In genomic region chr3:109445210-109445609, GRCh38 we compare ENCODE assay signal across 28 cellular contexts.
"Had no signal": no experiment of that assay in that cellular context is flagged by ENCODE, and none has a peak within 500 bp of the region (broad histone marks: within the 10 kb centered on the region; RNA-seq: fewer than 3 reads in every experiment).

No MANE protein-coding gene starts in this region.

- ATAC-seq: natural killer cell; pancreas; right cardiac atrium; sciatic nerve; stimulated activated naive B cell treated with anti-CD40 and anti-IgM and Interleukin-4, amounts not matched to agents 10 μg/mL and 1 μg/mL and 100 μg/mL, for 72 hours; stimulated activated naive CD8-positive, alpha-beta T cell treated with anti-CD3 and anti-CD28 coated beads, Interleukin-15, Interleukin-2, amounts not matched to agents 100 U/mL and 50 U/mL, for 24 hours had no signal

- H3K4me3 ChIP-seq: left ventricle myocardium inferior, lung, pancreas, prostate gland, skin epidermis, stomach, testis, thyroid gland, transverse colon, upper lobe of left lung, vagina had no signal

- H3K4me1 ChIP-seq: left ventricle myocardium inferior, pancreas, prostate gland, stomach, testis, thyroid gland, transverse colon, upper lobe of left lung, vagina had no signal

- H3K36me3 ChIP-seq: left ventricle myocardium inferior, pancreas, prostate gland, stomach, thyroid gland, transverse colon, upper lobe of left lung, vagina had no signal

- H3K27ac ChIP-seq: left ventricle myocardium inferior, pancreas, prostate gland, skin epidermis, stomach, testis, thyroid gland, transverse colon, upper lobe of left lung, vagina had no signal

- H3K4me1 Mint-ChIP-seq: mesothelial cell of epicardium; naive B cell; natural killer cell; nephron progenitor cell; stimulated activated naive B cell treated with anti-CD40 and anti-IgM and Interleukin-4, amounts not matched to agents 10 μg/mL and 1 μg/mL and 100 μg/mL, for 72 hours had no signal

- DNase-seq: hypothalamus; islet precursor cell; left ventricle myocardium inferior; mesendoderm; naive B cell; natural killer cell; nephron progenitor cell; pancreas; posterior cingulate gyrus; retina; right cardiac atrium; stimulated activated CD4-positive, alpha-beta T cell treated with anti-CD3 and anti-CD28 coated beads, Interleukin-12 subunit alpha, Interleukin-12 subunit beta, amount 100 ng/mL, for 4 hours; stimulated activated CD4-positive, alpha-beta T cell treated with anti-CD3 and anti-CD28 coated beads, Interleukin-15, amount 100 ng/mL, for 24 hours; stimulated activated CD4-positive, alpha-beta T cell treated with anti-CD3 and anti-CD28 coated beads, Interleukin-2, amount 100 ng/mL, for 24 hours; stimulated activated CD4-positive, alpha-beta T cell treated with anti-CD3 and anti-CD28 coated beads, Interleukin-4, amount 100 ng/mL, for 1 hour; stimulated activated naive B cell treated with anti-CD40 and anti-IgM and Interleukin-4, amounts not matched to agents 10 μg/mL and 1 μg/mL and 100 μg/mL, for 72 hours; stimulated activated naive CD8-positive, alpha-beta T cell treated with anti-CD3 and anti-CD28 coated beads, Interleukin-15, Interleukin-2, amounts not matched to agents 100 U/mL and 50 U/mL, for 24 hours; stomach; testis; thyroid gland; transverse colon; upper lobe of left lung had no signal

- H3K36me3 Mint-ChIP-seq: natural killer cell; stimulated activated naive B cell treated with anti-CD40 and anti-IgM and Interleukin-4, amounts not matched to agents 10 μg/mL and 1 μg/mL and 100 μg/mL, for 72 hours had no signal

- H3K27me3 Mint-ChIP-seq: naive B cell had no signal

- H3K27ac Mint-ChIP-seq: mesothelial cell of epicardium; naive B cell; natural killer cell; nephron progenitor cell; stimulated activated naive B cell treated with anti-CD40 and anti-IgM and Interleukin-4, amounts not matched to agents 10 μg/mL and 1 μg/mL and 100 μg/mL, for 72 hours had no signal

- H3K27me3 ChIP-seq: pancreas, testis, thyroid gland, transverse colon, upper lobe of left lung, vagina had no signal

- H3K9me3 ChIP-seq: pancreas, prostate gland, testis, thyroid gland, transverse colon, vagina had no signal

- H3K4me3 Mint-ChIP-seq: mesothelial cell of epicardium; naive B cell; natural killer cell; nephron progenitor cell; stimulated activated naive B cell treated with anti-CD40 and anti-IgM and Interleukin-4, amounts not matched to agents 10 μg/mL and 1 μg/mL and 100 μg/mL, for 72 hours had no signal
